Comparison of ENCODE assay signal across 8 cellular contexts in genomic region chr11:38577769-38578168, GRCh38.
"Had no signal": no experiment of that assay in that cellular context is flagged by ENCODE, and none has a peak within 500 bp of the region (broad histone marks: within the 10 kb centered on the region; RNA-seq: fewer than 3 reads in every experiment).

No MANE protein-coding gene starts in this region.

- H3K4me3 ChIP-seq: GM12878 had no signal

- DNase-seq: GDM1, GF-D8 had no signal

- ATAC-seq: GM12878 had no signal

- FAIRE-seq: G401.6, GM12878, GM12891, GM12892, GM18507, GM19239 had no signal
